Comparison of ENCODE assay signal across 25 cellular contexts in the genomic region with DNA sequence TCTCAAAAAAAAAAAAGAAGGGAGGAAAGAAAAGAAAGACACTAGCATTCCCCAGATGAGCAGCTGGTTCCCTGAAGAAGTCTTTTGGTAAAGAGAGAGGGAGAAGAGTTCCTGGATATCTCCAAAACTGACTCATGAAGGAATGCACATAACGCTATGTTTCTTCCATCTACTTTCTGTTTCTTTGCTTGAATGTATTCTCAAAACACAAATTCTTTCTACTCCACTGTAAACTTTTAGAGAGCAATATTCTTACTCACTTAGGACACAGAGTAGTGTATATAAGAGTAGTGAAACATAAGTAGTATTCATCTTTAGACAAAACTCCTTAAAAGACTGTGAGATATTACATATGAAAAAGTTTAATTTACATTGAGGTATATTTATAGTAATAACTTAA.
DNase-seq lines count a peak whose midpoint lies in the region; ATAC-seq and TF ChIP-seq lines count a peak whose summit lies in the region.
"Had no signal": no experiment of that assay in that cellular context is flagged by ENCODE, and none has a peak within 500 bp of the region (broad histone marks: within the 10 kb centered on the region; RNA-seq: fewer than 3 reads in every experiment).

No MANE protein-coding gene starts in this region.

- no peak overlapping the region for H3K27ac ChIP-seq in CD4-positive, alpha-beta memory T cell (ENCODE audit: low read depth, low read length)
- H3K27ac ChIP-seq: coronary artery, foreskin keratinocyte, heart right ventricle, psoas muscle, SJCRH30 had no signal

- peaks cover 0 to 1% (median 0%) of the 10 kb centered on the region in 8 donors for H3K9me3 Mint-ChIP-seq in CD4-positive, alpha-beta memory T cell
- H3K9me3 Mint-ChIP-seq in activated B cell treated with CpG ODN at 0.5 μM for 24 hours (no peaks in the 10 kb centered on the region), immature natural killer cell (no peaks in the 10 kb centered on the region)
- H3K9me3 Mint-ChIP-seq: H9 had no signal

- peaks cover 9% of the 10 kb centered on the region for H3K36me3 ChIP-seq in CD4-positive, alpha-beta memory T cell (ENCODE audit: insufficient read depth, low read length)

- no peak overlapping the region for H3K4me3 Mint-ChIP-seq in CD4-positive, alpha-beta memory T cell
- H3K4me3 Mint-ChIP-seq in activated B cell treated with CpG ODN at 0.5 μM for 24 hours (no peak overlapping the region), immature natural killer cell (no peak overlapping the region)
- H3K4me3 Mint-ChIP-seq: H9 had no signal

- CTCF ChIA-PET in CD4-positive, alpha-beta memory T cell (lab: Charles Lee; ENCODE audit: partially characterized antibody): interaction anchor here (1.3 to 1.6 kb wide), 2 partner anchors 26 to 54 kb away, joined by 3 to 5 read pairs; no protein-coding TSS in a partner anchor
- CTCF ChIA-PET in activated B cell treated with CpG ODN at 0.5 μM for 24 hours (lab: Charles Lee): no interaction called here

- no peak overlapping the region for H3K4me3 ChIP-seq in CD4-positive, alpha-beta memory T cell (ENCODE audit: low read length in 2 of 2)
- H3K4me3 ChIP-seq: coronary artery, heart right ventricle, K562, MG63, psoas muscle, SJCRH30 had no signal

- ATAC-seq in activated B cell treated with CpG ODN at 0.5 μM for 24 hours (ENCODE audit: low read depth): no peak
- ATAC-seq: foreskin keratinocyte, heart right ventricle, K562, psoas muscle had no signal

- POLR2A ChIA-PET in CD4-positive, alpha-beta memory T cell (lab: Charles Lee; ENCODE audit: partially characterized antibody): interaction anchor here (0.7 kb wide), 1 partner anchor 22 kb away, joined by 3 read pairs; no protein-coding TSS in a partner anchor
- POLR2A ChIA-PET in activated B cell treated with CpG ODN at 0.5 μM for 24 hours (lab: Charles Lee): no interaction called here

- H3K4me1 Mint-ChIP-seq in CD4-positive, alpha-beta memory T cell: peaks cover 29 to 59% (median 47%) of the 10 kb centered on the region in 4 donors
- H3K4me1 Mint-ChIP-seq in activated B cell treated with CpG ODN at 0.5 μM for 24 hours: peaks cover 28% of the 10 kb centered on the region
- H3K4me1 Mint-ChIP-seq in immature natural killer cell: peaks cover 31 to 83% of the 10 kb centered on the region in 2 donors
- H3K4me1 Mint-ChIP-seq: H9 had no signal

- H3K9me3 ChIP-seq in CD4-positive, alpha-beta memory T cell (ENCODE audit: control insufficient read depth in 1 of 2, low read length in 2 of 2): no peaks in the 10 kb centered on the region
- H3K9me3 ChIP-seq: heart right ventricle, MG63, psoas muscle, SJCRH30 had no signal

- peaks cover 18% of the 10 kb centered on the region for H3K4me1 ChIP-seq in CD4-positive, alpha-beta memory T cell (ENCODE audit: insufficient read depth, low read length)
- H3K4me1 ChIP-seq: foreskin keratinocyte, SJCRH30 had no signal

- no peaks in the 10 kb centered on the region for H3K27me3 Mint-ChIP-seq in CD4-positive, alpha-beta memory T cell
- H3K27me3 Mint-ChIP-seq in activated B cell treated with CpG ODN at 0.5 μM for 24 hours (no peaks in the 10 kb centered on the region), immature natural killer cell (ENCODE audit: low read depth in 3 of 3) (no peaks in the 10 kb centered on the region)

- intact Hi-C loops in CD4-positive, alpha-beta memory T cell (cut with micrococcal nuclease): no loop called here
- intact Hi-C loops in activated B cell treated with CpG ODN at 0.5 μM for 24 hours (cut with micrococcal nuclease): loop anchor here (2.0 kb wide), 2 partner anchors 15 to 63 kb away; no protein-coding TSS in a partner anchor

- peaks cover 40 to 43% of the 10 kb centered on the region in 2 donors for H3K36me3 Mint-ChIP-seq in CD4-positive, alpha-beta memory T cell
- peaks cover 49% of the 10 kb centered on the region for H3K36me3 Mint-ChIP-seq in activated B cell treated with CpG ODN at 0.5 μM for 24 hours (ENCODE audit: low read depth)
- H3K36me3 Mint-ChIP-seq in immature natural killer cell: peaks cover 7 to 21% (median 20%) of the 10 kb centered on the region in 3 donors

- DNase-seq in AG08396 (ENCODE audit: low spot score): peak; percentile 25
- no peak for DNase-seq in CD4-positive, alpha-beta memory T cell
- DNase-seq in activated B cell treated with CpG ODN at 0.5 μM for 24 hours: no peak
- DNase-seq in immature natural killer cell: no peak
- DNase-seq in glomerular visceral epithelial cell (ENCODE audit: extremely low spot score): no peak
- DNase-seq in NK-92 treated with Interleukin-12 subunit alpha and Interleukin-12 subunit beta, amount 100 ng/mL, for 24 hours (lab: John Stamatoyannopoulos, UW): no peak
- DNase-seq in putamen (ENCODE audit: low spot score): no peak
- no peak for DNase-seq in NOMO-1 (lab: John Stamatoyannopoulos, UW; ENCODE audit: unreplicated experiment in 2 of 2)
- DNase-seq: anterior cingulate cortex; effector memory CD4-positive, alpha-beta T cell; erythroblast; foreskin keratinocyte; H9; heart right ventricle; MG63; NCI-H2029 treated with DMSO at 0.1 percent for 48 hours; NCI-H226; NCI-H69; nucleus accumbens; psoas muscle; SJCRH30; stimulated activated CD4-positive, alpha-beta T cell treated with anti-CD3 and anti-CD28 coated beads, Interleukin-15, amount 100 ng/mL, for 24 hours; stimulated activated naive CD4-positive, alpha-beta T cell treated with Interleukin-2 at 50 U/mL for 16 hours had no signal

- no peaks in the 10 kb centered on the region for H3K27me3 ChIP-seq in CD4-positive, alpha-beta memory T cell (ENCODE audit: insufficient read depth, low read length)
- H3K27me3 ChIP-seq: foreskin keratinocyte, heart right ventricle, MG63, SJCRH30 had no signal

- TF ChIP-seq CTCF in activated B cell treated with CpG ODN at 0.5 μM for 24 hours (IDR thresholded peaks at IDR 0.05): no peak

- H3K27ac Mint-ChIP-seq in CD4-positive, alpha-beta memory T cell: peak overlapping the region; percentile 1 to 86 (median 58)
- H3K27ac Mint-ChIP-seq in activated B cell treated with CpG ODN at 0.5 μM for 24 hours (peak overlapping the region; percentile 53), immature natural killer cell (peak overlapping the region in 5 of 6 donors; percentile 11 to 44 (median 24))
